In the genomic region with DNA sequence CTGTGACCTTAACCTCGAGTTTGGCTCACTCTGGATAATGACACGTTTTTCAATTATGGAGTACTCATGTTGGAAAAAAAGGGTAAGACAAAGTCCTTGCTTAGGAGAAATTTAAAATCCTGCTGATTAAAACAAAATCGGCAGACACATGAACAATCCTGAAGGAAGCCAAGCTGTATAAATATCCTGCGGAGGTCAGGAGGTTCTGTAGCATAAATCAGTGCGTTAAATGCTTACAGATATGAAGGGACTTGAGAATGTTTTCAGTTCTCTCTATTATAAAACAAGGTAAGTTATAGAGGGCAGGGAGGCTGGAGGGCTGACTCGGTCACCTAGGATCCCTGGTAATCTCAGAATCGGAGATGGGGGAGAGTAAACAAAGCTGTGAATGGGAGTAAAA, we compare ENCODE assay signal across 16 cellular contexts.
DNase-seq lines count a peak whose midpoint lies in the region; ATAC-seq and TF ChIP-seq lines count a peak whose summit lies in the region.
"Had no signal": no experiment of that assay in that cellular context is flagged by ENCODE, and none has a peak within 500 bp of the region (broad histone marks: within the 10 kb centered on the region; RNA-seq: fewer than 3 reads in every experiment).

No MANE protein-coding gene starts in this region.

- no peaks in the 10 kb centered on the region for H3K36me3 ChIP-seq in A673 (ENCODE audit: insufficient read depth, low read length, poor library complexity, severe bottlenecking)
- no peaks in the 10 kb centered on the region for H3K36me3 ChIP-seq in thoracic aorta

- POLR2A ChIA-PET in A673 (lab: Charles Lee; ENCODE audit: low non-redundant PET) = no interaction called here

- H3K27ac ChIP-seq in A673 (ENCODE audit: low read depth, low read length, poor library complexity, severe bottlenecking) = no peak overlapping the region
- H3K27ac ChIP-seq in coronary artery = peak overlapping the region; percentile 17 to 73
- H3K27ac ChIP-seq in thoracic aorta = peak overlapping the region; percentile 62 to 78

- H3K27me3 ChIP-seq in A673 (replicated peaks; ENCODE audit: insufficient read depth, low read depth, low read length, poor library complexity) = no peaks in the 10 kb centered on the region
- no peaks in the 10 kb centered on the region for H3K27me3 ChIP-seq in thoracic aorta (replicated peaks; ENCODE audit: insufficient read depth)

- DNase-seq in A673 (ENCODE audit: low spot score) (no peak), coronary artery (ENCODE audit: low spot score) (no peak), left kidney (ENCODE audit: low read depth, low spot score) (peak; percentile 33), thoracic aorta (ENCODE audit: low spot score) (no peak), head of caudate nucleus (no peak), SIG-M5 (lab: John Stamatoyannopoulos, UW) (no peak), AG08396 (ENCODE audit: low spot score) (no peak)
- DNase-seq in stimulated activated naive CD4-positive, alpha-beta T cell (lab: John Stamatoyannopoulos, UW) = no peak
- DNase-seq: 8988T; ACHN; C1 segment of cervical spinal cord; Calu3; CD4-positive, alpha-beta T cell; DMS 273 treated with DMSO at 0.1 percent for 48 hours; H7 had no signal

- peak overlapping the region; percentile 3 for H3K4me3 ChIP-seq in A673 (ENCODE audit: low read depth, low read length, poor library complexity, severe bottlenecking)
- H3K4me3 ChIP-seq in coronary artery = peak overlapping the region; percentile 14
- peak overlapping the region; percentile 49 for H3K4me3 ChIP-seq in thoracic aorta
- H3K4me3 ChIP-seq: GM23338 had no signal

- TF ChIP-seq CTCF in A673 (conservative IDR thresholded peaks at IDR 0.05; ENCODE audit: low read depth, low read length) (no peak), coronary artery (IDR thresholded peaks at IDR 0.05) (no peak), thoracic aorta (IDR thresholded peaks at IDR 0.05) (no peak)

- peak; percentile 30 for ATAC-seq in thoracic aorta (ENCODE audit: insufficient number of reproducible peaks, low FRiP score, low read depth)
- ATAC-seq: GM23338 had no signal

- intact Hi-C loops in A673 (cut with micrococcal nuclease; ENCODE audit: unreplicated experiment) = no loop called here
- intact Hi-C loops in head of caudate nucleus (cut with DNase I) = no loop called here

- BruUV-seq in A673 (replicated peaks; lab: Mats Ljungman, UMichigan) = no TSS peak

- no peaks in the 10 kb centered on the region for H3K9me3 ChIP-seq in A673 (ENCODE audit: low read depth, low read length, poor library complexity, severe bottlenecking)
- H3K9me3 ChIP-seq in thoracic aorta = no peaks in the 10 kb centered on the region

- peaks cover 56% of the 10 kb centered on the region for H3K4me1 ChIP-seq in A673 (ENCODE audit: insufficient read depth, low read length, poor library complexity, severe bottlenecking)
- H3K4me1 ChIP-seq in thoracic aorta (ENCODE audit: control insufficient read depth in 1 of 2, low read depth in 2 of 2) = peaks cover 16 to 54% of the 10 kb centered on the region in 2 donors

- CTCF ChIA-PET in A673 (lab: Charles Lee) = no interaction called here
